Comparison of ENCODE assay signal across 9 cellular contexts in the genomic region with DNA sequence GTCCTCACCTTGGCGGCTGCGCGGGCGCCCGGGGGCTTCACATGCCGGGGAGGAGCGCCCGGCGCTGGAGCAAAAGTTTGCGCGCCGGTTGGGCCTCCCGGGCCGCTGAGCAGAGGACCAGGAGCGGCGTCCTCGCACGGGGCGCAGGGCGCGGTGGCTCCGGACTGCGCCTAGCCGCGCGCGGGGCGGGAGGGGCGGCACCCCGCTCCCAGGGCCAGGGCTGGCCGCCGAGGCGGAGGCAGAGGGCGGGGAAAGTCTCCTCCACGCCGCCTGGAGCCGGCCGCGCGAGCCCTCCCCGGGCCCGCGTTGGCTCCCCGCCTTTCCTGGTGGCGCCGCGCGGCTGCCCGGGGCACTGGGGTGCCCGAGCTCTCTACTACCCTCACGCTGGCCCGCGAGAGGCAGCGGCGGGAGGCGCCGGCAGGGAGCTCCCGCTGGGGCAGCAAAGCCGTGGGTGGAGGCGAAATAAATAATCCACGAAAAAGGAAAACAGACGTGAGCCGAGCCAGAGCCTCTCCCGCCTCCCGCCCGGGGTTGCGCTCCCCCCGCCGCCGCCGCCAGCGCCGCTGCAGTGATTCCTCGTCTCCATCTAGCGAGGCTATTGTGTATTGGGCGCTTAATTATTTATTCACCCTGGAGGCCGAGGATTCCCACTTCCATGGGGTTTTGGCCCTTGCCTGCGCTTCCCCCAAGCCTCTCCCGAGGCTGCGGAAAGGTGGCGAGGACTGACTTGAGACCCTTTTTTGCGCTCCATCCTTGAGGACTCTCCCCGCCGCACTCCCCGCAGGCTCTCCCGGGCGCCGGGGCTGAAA. TPM values are rescaled to one million over a fixed set of nuclear protein-coding genes. Genes with fewer than 3 reads are reported as not detected.
A peak's percentile ranks its signal among the peaks of the same experiment; 100 is the strongest.
DNase-seq lines count a peak whose midpoint lies in the region; ATAC-seq and TF ChIP-seq lines count a peak whose summit lies in the region.
"Had no signal": no experiment of that assay in that cellular context is flagged by ENCODE, and none has a peak within 500 bp of the region (broad histone marks: within the 10 kb centered on the region; RNA-seq: fewer than 3 reads in every experiment).

No MANE protein-coding gene starts in this region.

- no peak overlapping the region for H3K27ac ChIP-seq in RWPE2 (ENCODE audit: poor library complexity, severe bottlenecking)
- H3K27ac ChIP-seq: KMS-11 had no signal

- ATAC-seq in RWPE2 (ENCODE audit: low read depth) (peak; percentile 78), left ventricle myocardium superior (peak; percentile 94), GM18870 (IDR thresholded peaks at IDR 0.05; ENCODE audit: unreplicated experiment) (no peak), HG02870 (IDR thresholded peaks at IDR 0.05; ENCODE audit: unreplicated experiment) (no peak), HG02981 (IDR thresholded peaks at IDR 0.05; ENCODE audit: unreplicated experiment) (no peak)

- H3K36me3 ChIP-seq in RWPE2 (ENCODE audit: low read depth) = no peaks in the 10 kb centered on the region

- no peaks in the 10 kb centered on the region for H3K9me3 ChIP-seq in RWPE2 (ENCODE audit: severe bottlenecking)

- H3K4me1 ChIP-seq in RWPE2 (ENCODE audit: insufficient read depth, poor library complexity, severe bottlenecking) = peaks cover 3% of the 10 kb centered on the region

- intact Hi-C loops in left ventricle myocardium superior (cut with micrococcal nuclease) (no loop called here), posterior cingulate gyrus (cut with DNase I) (loop anchor here (1.0 to 5.0 kb wide), 3 partner anchors 35 to 132 kb away; no protein-coding TSS in a partner anchor)

- H3K4me3 ChIP-seq in RWPE2 (ENCODE audit: severe bottlenecking) = peak overlapping the region; percentile 52

- TF ChIP-seq CTCF in RWPE2 (IDR thresholded peaks at IDR 0.05; ENCODE audit: poor library complexity, severe bottlenecking) = peak; percentile 62

- DNase-seq in HPDE6-E6E7 (ENCODE audit: extremely low spot score) = peak; percentile 43
- DNase-seq in RWPE2 (ENCODE audit: low spot score) = no peak
- peak; percentile 78 for DNase-seq in left ventricle myocardium superior
- peak in 9 of 10 donors; percentile 23 to 94 (median 51) for DNase-seq in posterior cingulate gyrus
- no peak for DNase-seq in activated CD8-positive, alpha-beta memory T cell treated with anti-CD3 and anti-CD28 coated beads for 24 hours

- H3K27me3 ChIP-seq in RWPE2 (ENCODE audit: insufficient read depth, poor library complexity, severe bottlenecking) = peaks cover 4% of the 10 kb centered on the region

RNA-seq across cellular contexts. Expression of gene PRIMA1, which starts 0.5 kb away (rescaled TPM):
- 7.9 TPM for total RNA-seq in left ventricle myocardium superior

Comparison
In these comparisons a context has a peak if more than half of its experiments do, and no peak if none do; other contexts are left out.
1. DNase-seq: peak in HPDE6-E6E7 (single experiment), left ventricle myocardium superior (single experiment) and posterior cingulate gyrus (9 of 10); none in RWPE2 (single experiment) and activated CD8-positive, alpha-beta memory T cell treated with anti-CD3 and anti-CD28 coated beads for 24 hours (single experiment).
2. ATAC-seq: peak in RWPE2 (single experiment) and left ventricle myocardium superior (single experiment); none in GM18870 (single experiment), HG02870 (single experiment) and HG02981 (single experiment).